ENCODE assay signal across 10 cellular contexts in genomic region chr10:104333037-104333727, GRCh38. TPM values are rescaled to one million over a fixed set of nuclear protein-coding genes. Genes with fewer than 3 reads are reported as not detected.
DNase-seq lines count a peak whose midpoint lies in the region; ATAC-seq and TF ChIP-seq lines count a peak whose summit lies in the region.
"Had no signal": no experiment of that assay in that cellular context is flagged by ENCODE, and none has a peak within 500 bp of the region (broad histone marks: within the 10 kb centered on the region; RNA-seq: fewer than 3 reads in every experiment).

No MANE protein-coding gene starts in this region.

- H4K20me1 ChIP-seq in smooth muscle cell (ENCODE audit: low read depth) (peaks cover 87% of the 10 kb centered on the region), hepatocyte (ENCODE audit: insufficient read depth, poor library complexity, severe bottlenecking) (no peaks in the 10 kb centered on the region)

- peaks cover 0 to 32% of the 10 kb centered on the region in 2 donors for H3K36me3 Mint-ChIP-seq in CD4-positive, alpha-beta memory T cell

- H3K79me2 ChIP-seq in smooth muscle cell (ENCODE audit: low read depth), result peaks cover 65% of the 10 kb centered on the region
- H3K79me2 ChIP-seq in hepatocyte, result peaks cover 61% of the 10 kb centered on the region

- ATAC-seq in HG03159 (IDR thresholded peaks at IDR 0.05; ENCODE audit: unreplicated experiment), result no peak

- H3K4me3 ChIP-seq in CD4-positive, alpha-beta memory T cell (ENCODE audit: low read length in 2 of 2), result no peak overlapping the region
- H3K4me3 ChIP-seq in esophagus (ENCODE audit: low read depth in 1 of 2, low read length in 2 of 2) (peak overlapping the region in 1 of 2 donors; percentile 36), smooth muscle cell (no peak overlapping the region), hepatocyte (no peak overlapping the region)

- peaks cover 90% of the 10 kb centered on the region for H3K4me1 ChIP-seq in CD4-positive, alpha-beta memory T cell (ENCODE audit: insufficient read depth, low read length)
- peaks cover 15 to 44% of the 10 kb centered on the region in 2 donors for H3K4me1 ChIP-seq in esophagus (ENCODE audit: control insufficient read depth in 2 of 2, insufficient read depth in 2 of 2, low read length in 1 of 2)
- H3K4me1 ChIP-seq in smooth muscle cell (ENCODE audit: low read depth), result peaks cover 73% of the 10 kb centered on the region
- peaks cover 44% of the 10 kb centered on the region for H3K4me1 ChIP-seq in hepatocyte (ENCODE audit: insufficient read depth)

- H3K27me3 Mint-ChIP-seq in CD4-positive, alpha-beta memory T cell, result no peaks in the 10 kb centered on the region

- no peaks in the 10 kb centered on the region for H3K9me2 ChIP-seq in hepatocyte (replicated peaks; ENCODE audit: insufficient read depth)

- H3K4me2 ChIP-seq in smooth muscle cell, result no peak overlapping the region
- no peak overlapping the region for H3K4me2 ChIP-seq in hepatocyte

- H3K9me3 Mint-ChIP-seq in CD4-positive, alpha-beta memory T cell, result peaks cover 0 to 5% (median 0%) of the 10 kb centered on the region in 8 donors

- intact Hi-C loops in CD4-positive, alpha-beta memory T cell (cut with micrococcal nuclease), result no loop called here

- CTCF ChIA-PET in CD4-positive, alpha-beta memory T cell (lab: Charles Lee; ENCODE audit: partially characterized antibody), result interaction anchor here (0.6 to 7.1 kb wide), 4 partner anchors 10 to 58 kb away, joined by 3 to 100 read pairs (median 4); partner anchors contain the start of gene CFAP58

- H3K4me1 Mint-ChIP-seq in CD4-positive, alpha-beta memory T cell, result peaks cover 56 to 90% (median 80%) of the 10 kb centered on the region in 4 donors

- H3K27me3 ChIP-seq in CD4-positive, alpha-beta memory T cell (ENCODE audit: insufficient read depth, low read length), result no peaks in the 10 kb centered on the region
- H3K27me3 ChIP-seq in esophagus (ENCODE audit: control insufficient read depth in 1 of 2, insufficient read depth in 2 of 2, low read length in 2 of 2) (no peaks in the 10 kb centered on the region), smooth muscle cell (ENCODE audit: low read depth) (no peaks in the 10 kb centered on the region), hepatocyte (no peaks in the 10 kb centered on the region)

- peak overlapping the region; percentile 38 for H3K27ac ChIP-seq in CD4-positive, alpha-beta memory T cell (ENCODE audit: low read depth, low read length)
- peak overlapping the region; percentile 92 to 98 for H3K27ac ChIP-seq in esophagus (ENCODE audit: low read depth in 2 of 2, low read length in 1 of 2)
- peak overlapping the region; percentile 99 for H3K27ac ChIP-seq in smooth muscle cell (ENCODE audit: low read depth)
- H3K27ac ChIP-seq in hepatocyte, result no peak overlapping the region
- H3K27ac ChIP-seq: HL-60 had no signal

- H3F3A ChIP-seq in smooth muscle cell (ENCODE audit: low read depth), result peaks cover 35% of the 10 kb centered on the region

- H3K9ac ChIP-seq in smooth muscle cell (ENCODE audit: low read depth), result no peak overlapping the region

- 79% methylated on average over 13 of the region's 13 CpGs for WGBS in esophagus, 2 donors
- WGBS in smooth muscle cell (ENCODE audit: low lambda C conversion rate), result 80% methylated on average over 13 of the region's 13 CpGs
- WGBS in hepatocyte (ENCODE audit: low lambda C conversion rate, missing lambda C conversion rate), result 80% methylated on average over 13 of the region's 13 CpGs

- no peaks in the 10 kb centered on the region for H3K36me3 ChIP-seq in CD4-positive, alpha-beta memory T cell (ENCODE audit: insufficient read depth, low read length)
- H3K36me3 ChIP-seq in esophagus (ENCODE audit: control insufficient read depth in 2 of 2, insufficient read depth in 2 of 2, low read length in 1 of 2) (peaks cover 0 to 9% of the 10 kb centered on the region in 2 donors), smooth muscle cell (ENCODE audit: low read depth) (no peaks in the 10 kb centered on the region), hepatocyte (replicated peaks; ENCODE audit: insufficient read depth, low read depth) (no peaks in the 10 kb centered on the region)

- peak overlapping the region in 7 of 8 donors; percentile 4 to 61 (median 40) for H3K4me3 Mint-ChIP-seq in CD4-positive, alpha-beta memory T cell

- peak; percentile 48 to 80 (median 64) for DNase-seq in CD4-positive, alpha-beta memory T cell
- peak; percentile 83 for DNase-seq in activated CD8-positive, alpha-beta memory T cell treated with anti-CD3 and anti-CD28 coated beads, Interleukin-2, amount 50 U/mL, for 1 hour (ENCODE audit: extremely low read depth)
- DNase-seq in smooth muscle cell (lab: John Stamatoyannopoulos, UW; ENCODE audit: unreplicated experiment) (no peak), hepatocyte (ENCODE audit: low spot score) (no peak), foreskin melanocyte (no peak), NCI-H187 treated with DMSO at 0.1 percent for 48 hours (lab: John Stamatoyannopoulos, UW) (no peak)
- DNase-seq: midbrain had no signal

- TF ChIP-seq CTCF in smooth muscle cell (IDR thresholded peaks at IDR 0.05; ENCODE audit: borderline replicate concordance, insufficient read depth, poor library complexity, severe bottlenecking) (no peak), hepatocyte (IDR thresholded peaks at IDR 0.05; ENCODE audit: poor library complexity) (no peak)

- H2AFZ ChIP-seq in smooth muscle cell (ENCODE audit: low read depth) (no peak overlapping the region), hepatocyte (no peak overlapping the region)

- POLR2A ChIA-PET in CD4-positive, alpha-beta memory T cell (lab: Charles Lee; ENCODE audit: partially characterized antibody), result interaction anchor here (6.4 kb wide), 1 partner anchor 25 kb away, joined by 126 read pairs; no protein-coding TSS in a partner anchor

- H3K27ac Mint-ChIP-seq in CD4-positive, alpha-beta memory T cell, result peak overlapping the region; percentile 92 to 98 (median 95)

- no peaks in the 10 kb centered on the region for H3K9me3 ChIP-seq in CD4-positive, alpha-beta memory T cell (ENCODE audit: control insufficient read depth in 1 of 2, low read length in 2 of 2)
- H3K9me3 ChIP-seq in esophagus (ENCODE audit: control insufficient read depth in 2 of 2, insufficient read depth in 1 of 2, low read depth in 1 of 2, low read length in 1 of 2) (no peaks in the 10 kb centered on the region), smooth muscle cell (replicated peaks; ENCODE audit: low read depth) (no peaks in the 10 kb centered on the region), hepatocyte (ENCODE audit: low read depth) (no peaks in the 10 kb centered on the region)

RNA-seq across cellular contexts. Expression of gene ITPRIP, which starts 5.1 kb away (rescaled TPM):
- 10 to 100 TPM; 15.6 to 15.7 TPM for total RNA-seq in CD4-positive, alpha-beta memory T cell
- 10 to 100 TPM; 10.3 to 12.8 TPM for polyA plus RNA-seq in CD4-positive, alpha-beta memory T cell
- polyA plus RNA-seq in esophagus (10 to 100 TPM; 34.0 to 34.5 TPM), smooth muscle cell (44.5 and 59.3 TPM in 2 replicates), hepatocyte (7.9 and 9.0 TPM in 2 replicates)
- total RNA-seq in smooth muscle cell (26.5 and 33.6 TPM in 2 replicates), hepatocyte (4.9 and 5.9 TPM in 2 replicates)

RNA-seq across cellular contexts. Expression of gene CFAP58, which starts 20.5 kb away (rescaled TPM):
- total RNA-seq in CD4-positive, alpha-beta memory T cell, result not detected
- not detected for polyA plus RNA-seq in CD4-positive, alpha-beta memory T cell
- under 1 TPM; 0.11 to 0.14 TPM for polyA plus RNA-seq in esophagus
- total RNA-seq in smooth muscle cell, result 0.04 and 0.54 TPM in 2 replicates
- 0.39 and 0.73 TPM in 2 replicates for polyA plus RNA-seq in smooth muscle cell
- 0.17 and 0.20 TPM in 2 replicates for total RNA-seq in hepatocyte
- not detected in 2 replicates for polyA plus RNA-seq in hepatocyte

Comparison
In these comparisons a context has a peak if more than half of its experiments do, and no peak if none do; other contexts are left out.
1. DNase-seq: peak in CD4-positive, alpha-beta memory T cell (5 of 5) and activated CD8-positive, alpha-beta memory T cell treated with anti-CD3 and anti-CD28 coated beads, Interleukin-2, amount 50 U/mL, for 1 hour (single experiment); none in smooth muscle cell (single experiment), hepatocyte (single experiment), foreskin melanocyte (single experiment) and NCI-H187 treated with DMSO at 0.1 percent for 48 hours (single experiment).